24 cellular contexts compared by ENCODE assay signal in genomic region chr7:159139639-159140038, GRCh38. TPM values are rescaled to one million over a fixed set of nuclear protein-coding genes. Genes with fewer than 3 reads are reported as not detected.
DNase-seq lines count a peak whose midpoint lies in the region; ATAC-seq and TF ChIP-seq lines count a peak whose summit lies in the region.
"Had no signal": no experiment of that assay in that cellular context is flagged by ENCODE, and none has a peak within 500 bp of the region (broad histone marks: within the 10 kb centered on the region; RNA-seq: fewer than 3 reads in every experiment).

No MANE protein-coding gene starts in this region.

- no peak overlapping the region for H3K4me3 ChIP-seq in testis
- H3K4me3 ChIP-seq: PC-9 had no signal

- H3K4me3 Mint-ChIP-seq in WTC11 (no peak overlapping the region), osteocyte (ENCODE audit: unreplicated experiment) (no peak overlapping the region), endothelial cell (ENCODE audit: unreplicated experiment) (no peak overlapping the region)

- TF ChIP-seq POLR2A in testis (IDR thresholded peaks at IDR 0.05), result no peak

- H3K27ac ChIP-seq in testis, result no peak overlapping the region
- H3K27ac ChIP-seq: HL-60, PC-9 had no signal

- H3K36me3 Mint-ChIP-seq in WTC11 (peaks cover 27% of the 10 kb centered on the region), osteocyte (ENCODE audit: unreplicated experiment) (no peaks in the 10 kb centered on the region), endothelial cell (ENCODE audit: low read depth, unreplicated experiment) (no peaks in the 10 kb centered on the region)

- H3K9me3 ChIP-seq in testis, result no peaks in the 10 kb centered on the region
- H3K9me3 ChIP-seq: BE2C had no signal

- POLR2A ChIA-PET in WTC11 (lab: Charles Lee), result no interaction called here

- H3K9me3 Mint-ChIP-seq in WTC11, result peaks cover 4% of the 10 kb centered on the region
- H3K9me3 Mint-ChIP-seq in osteocyte (ENCODE audit: unreplicated experiment), result no peaks in the 10 kb centered on the region
- H3K9me3 Mint-ChIP-seq in endothelial cell (ENCODE audit: unreplicated experiment), result peaks cover 6% of the 10 kb centered on the region

- TF ChIP-seq CTCF in WTC11 (IDR thresholded peaks at IDR 0.05) (no peak), osteocyte (IDR thresholded peaks at IDR 0.05) (no peak), endothelial cell (IDR thresholded peaks at IDR 0.05; ENCODE audit: unreplicated experiment) (no peak), testis (IDR thresholded peaks at IDR 0.05) (no peak)

- CTCF ChIA-PET in WTC11 (lab: Charles Lee), result interaction anchor here (1.8 kb wide), 1 partner anchor 139 kb away, joined by 5 read pairs; no protein-coding TSS in a partner anchor

- peak; percentile 48 for DNase-seq in Right ventricle myocardium inferior (ENCODE audit: missing footprints)
- no peak for DNase-seq in Right ventricle myocardium superior
- DNase-seq in WTC11 (ENCODE audit: low spot score), result no peak
- DNase-seq in osteocyte (ENCODE audit: extremely low spot score, unreplicated experiment), result peak; percentile 67
- DNase-seq in AML-193 (lab: John Stamatoyannopoulos, UW), result no peak
- no peak for DNase-seq in endothelial cell (ENCODE audit: low spot score)
- DNase-seq in testis, result no peak
- DNase-seq: BE2C, Calu3, DMS79 treated with DMSO at 0.1 percent for 48 hours, GF-D8, Karpas-422, NCI-H1092, NCI-H1417 treated with DMSO at 0.1 percent for 48 hours, NCI-H1694 treated with DMSO at 0.1 percent for 48 hours, NCI-H2081, NCI-H2227 treated with DMSO at 0.1 percent for 48 hours, NCI-H526 treated with DMSO at 0.1 percent for 48 hours, PC-9, SHP77 had no signal

- no peaks in the 10 kb centered on the region for H3K27me3 ChIP-seq in testis

- intact Hi-C loops in Right ventricle myocardium inferior (cut with DNase I), result loop anchor here (5.0 kb wide), 1 partner anchor 107 kb away; no protein-coding TSS in a partner anchor
- intact Hi-C loops in Right ventricle myocardium superior (cut with DNase I), result loop anchor here (10.0 kb wide), 1 partner anchor 95 kb away; no protein-coding TSS in a partner anchor
- intact Hi-C loops in testis (cut with DNase I; ENCODE audit: low total_unique reads), result no loop called here

- no peak for ATAC-seq in Right ventricle myocardium inferior
- no peak for ATAC-seq in Right ventricle myocardium superior (ENCODE audit: poor library complexity)
- ATAC-seq in WTC11, result no peak

- peaks cover 28% of the 10 kb centered on the region for H3K27me3 Mint-ChIP-seq in WTC11 (ENCODE audit: low read depth)
- H3K27me3 Mint-ChIP-seq in osteocyte (ENCODE audit: unreplicated experiment), result peaks cover 45% of the 10 kb centered on the region
- H3K27me3 Mint-ChIP-seq in endothelial cell (ENCODE audit: unreplicated experiment), result peaks cover 5% of the 10 kb centered on the region

- WGBS in testis, 2 donors, result 96 to 97% methylated on average over 9 to 10 of the region's 10 CpGs

- H3K27ac Mint-ChIP-seq in WTC11, result peak overlapping the region; percentile 59; the same call in 1 of the 2 replicates
- no peak overlapping the region for H3K27ac Mint-ChIP-seq in osteocyte (ENCODE audit: unreplicated experiment)
- H3K27ac Mint-ChIP-seq in endothelial cell (ENCODE audit: unreplicated experiment), result no peak overlapping the region

- H3K4me1 ChIP-seq in testis, result no peaks in the 10 kb centered on the region
- H3K4me1 ChIP-seq: BE2C had no signal

- no peaks in the 10 kb centered on the region for H3K36me3 ChIP-seq in testis (ENCODE audit: low read depth, missing control alignments)
- H3K36me3 ChIP-seq: BE2C had no signal

- peaks cover 52% of the 10 kb centered on the region for H3K4me1 Mint-ChIP-seq in WTC11
- H3K4me1 Mint-ChIP-seq in osteocyte (ENCODE audit: unreplicated experiment), result peaks cover 6% of the 10 kb centered on the region
- H3K4me1 Mint-ChIP-seq in endothelial cell (ENCODE audit: unreplicated experiment), result no peaks in the 10 kb centered on the region

TF ChIP-seq in WTC11, 78 proteins besides CTCF, POLR2A, EP300 and RAD21:
- TF ChIP-seq RELA (CRISPR knock-in tag; IDR thresholded peaks at IDR 0.05; ENCODE audit: borderline replicate concordance) (no peak), ESRRA (CRISPR knock-in tag; IDR thresholded peaks at IDR 0.05; ENCODE audit: borderline replicate concordance) (no peak), CDX4 (CRISPR knock-in tag; IDR thresholded peaks at IDR 0.05; ENCODE audit: borderline replicate concordance) (no peak), ZMAT4 (CRISPR knock-in tag; IDR thresholded peaks at IDR 0.05) (no peak), SMAD4 (CRISPR knock-in tag; IDR thresholded peaks at IDR 0.05) (no peak), TCF7 (CRISPR knock-in tag; IDR thresholded peaks at IDR 0.05; ENCODE audit: low read depth) (no peak), KAT7 (CRISPR knock-in tag; IDR thresholded peaks at IDR 0.05; ENCODE audit: borderline replicate concordance) (no peak), ATF3 (CRISPR knock-in tag; conservative IDR thresholded peaks at IDR 0.05) (no peak), NR2C2 (CRISPR knock-in tag; IDR thresholded peaks at IDR 0.05) (no peak), ZNF219 (CRISPR knock-in tag; IDR thresholded peaks at IDR 0.05; ENCODE audit: borderline replicate concordance) (no peak), ATF1 (CRISPR knock-in tag; IDR thresholded peaks at IDR 0.05) (no peak), SP1 (CRISPR knock-in tag; conservative IDR thresholded peaks at IDR 0.05) (no peak)

RNA-seq across cellular contexts. Expression of gene VIPR2, which starts 5.0 kb away (rescaled TPM):
- total RNA-seq in Right ventricle myocardium inferior (17.0 TPM), Right ventricle myocardium superior (15.2 TPM), WTC11 (2021) (7.5 to 7.8 TPM (median 7.6 TPM) in 3 replicates), osteocyte (0.19 and 0.39 TPM in 2 replicates), endothelial cell (ENCODE audit: unreplicated experiment) (2.4 TPM), testis (1 to 10 TPM; 4.9 to 5.3 TPM)
- polyA plus RNA-seq in testis (ENCODE audit: insufficient read depth, low read depth, low replicate concordance), result 2.5 TPM
- total RNA-seq: A673, Calu3, PC-9, RPMI7951, SK-MEL-5 had no signal

Comparison
In these comparisons a context has a peak if more than half of its experiments do, and no peak if none do; other contexts are left out.
1. DNase-seq: peak in Right ventricle myocardium inferior (single experiment) and osteocyte (single experiment); none in Right ventricle myocardium superior (single experiment), WTC11 (single experiment), AML-193 (0 of 2), endothelial cell (single experiment) and testis (single experiment).